10 cellular contexts compared by ENCODE assay signal in genomic region chr7:74256446-74257408, GRCh38. TPM values are rescaled to one million over a fixed set of nuclear protein-coding genes. Genes with fewer than 3 reads are reported as not detected.
DNase-seq lines count a peak whose midpoint lies in the region; ATAC-seq, FAIRE-seq and TF ChIP-seq lines count a peak whose summit lies in the region.
"Had no signal": no experiment of that assay in that cellular context is flagged by ENCODE, and none has a peak within 500 bp of the region (broad histone marks: within the 10 kb centered on the region; RNA-seq: fewer than 3 reads in every experiment).

No MANE protein-coding gene starts in this region.

- peak overlapping the region; percentile 58 for H3K27ac Mint-ChIP-seq in activated naive CD8-positive, alpha-beta T cell

- TF ChIP-seq CTCF in heart left ventricle (IDR thresholded peaks at IDR 0.05), result no peak
- TF ChIP-seq CTCF in tibial nerve (IDR thresholded peaks at IDR 0.05), result no peak

- DNase-seq in heart left ventricle (peak in 4 of 5 donors; percentile 28 to 55 (median 48)), Right ventricle myocardium superior (no peak), tibial nerve (ENCODE audit: low spot score in 2 of 2) (peak in 1 of 2 donors; percentile 61), urothelium cell line (ENCODE audit: low spot score) (no peak), NCI-H2081 (lab: John Stamatoyannopoulos, UW) (no peak)
- DNase-seq: NCI-H2171 had no signal

- H3K4me3 ChIP-seq in heart left ventricle (no peak overlapping the region), tibial nerve (no peak overlapping the region)

- peaks cover 3% of the 10 kb centered on the region for H3K36me3 Mint-ChIP-seq in activated naive CD8-positive, alpha-beta T cell

- H3K4me1 ChIP-seq in heart left ventricle, result peaks cover 0 to 38% (median 24%) of the 10 kb centered on the region in 12 donors
- H3K4me1 ChIP-seq in tibial nerve, result peaks cover 5 to 38% (median 12%) of the 10 kb centered on the region in 4 donors

- peak in 1 of 2 donors; percentile 6 for TF ChIP-seq EP300 in tibial nerve (IDR thresholded peaks at IDR 0.05)

- no peak for FAIRE-seq in urothelium cell line (lab: Jason Lieb, UNC)
- FAIRE-seq: keratinocyte had no signal

- TF ChIP-seq POLR2A in heart left ventricle (IDR thresholded peaks at IDR 0.05) (no peak), tibial nerve (IDR thresholded peaks at IDR 0.05) (no peak)

- no peak for ATAC-seq in heart left ventricle
- ATAC-seq in Right ventricle myocardium superior (ENCODE audit: poor library complexity), result no peak
- no peak for ATAC-seq in HG02610 (IDR thresholded peaks at IDR 0.05; ENCODE audit: unreplicated experiment)

- H3K27me3 ChIP-seq in heart left ventricle (no peaks in the 10 kb centered on the region), layer of hippocampus (ENCODE audit: control insufficient read depth, insufficient read depth, low read length) (no peaks in the 10 kb centered on the region), tibial nerve (no peaks in the 10 kb centered on the region)

- H3K4me3 Mint-ChIP-seq in activated naive CD8-positive, alpha-beta T cell, result peak overlapping the region; percentile 92

- H3K27ac ChIP-seq in heart left ventricle, result peak overlapping the region in 9 of 12 donors; percentile 3 to 98 (median 44)
- peak overlapping the region; percentile 49 for H3K27ac ChIP-seq in layer of hippocampus (ENCODE audit: low read depth, low read length)
- peak overlapping the region in 3 of 4 donors; percentile 9 to 97 (median 91) for H3K27ac ChIP-seq in tibial nerve

- H3K27me3 Mint-ChIP-seq in activated naive CD8-positive, alpha-beta T cell, result no peaks in the 10 kb centered on the region

- peaks cover 13% of the 10 kb centered on the region for H3K4me1 Mint-ChIP-seq in activated naive CD8-positive, alpha-beta T cell (ENCODE audit: low read depth)

- no peaks in the 10 kb centered on the region for H3K9me3 Mint-ChIP-seq in activated naive CD8-positive, alpha-beta T cell (ENCODE audit: low read depth)

- WGBS in heart left ventricle, 4 donors, result 76 to 82% (median 80%) methylated on average over 13 of the region's 13 CpGs
- WGBS in tibial nerve, 2 donors, result 71 to 76% methylated on average over 13 of the region's 13 CpGs

- H3K9me3 ChIP-seq in heart left ventricle (no peaks in the 10 kb centered on the region), tibial nerve (no peaks in the 10 kb centered on the region)

- intact Hi-C loops in heart left ventricle (cut with DNase I), result loop anchor here in 3 of 10 donors (5.0 to 10.0 kb wide), 2 partner anchors 36 to 138 kb away; no protein-coding TSS in a partner anchor
- intact Hi-C loops in Right ventricle myocardium superior (cut with DNase I), result no loop called here

- no peaks in the 10 kb centered on the region for H3K36me3 ChIP-seq in heart left ventricle
- no peaks in the 10 kb centered on the region for H3K36me3 ChIP-seq in tibial nerve

RNA-seq across cellular contexts. Expression of gene RFC2, which starts 2.5 kb away (rescaled TPM):
- total RNA-seq in heart left ventricle (10 to 100 TPM in 6 of 9 donors, 1 to 10 TPM in 3; 7.8 to 20.9 (median 12.2) TPM), Right ventricle myocardium superior (9.4 TPM), tibial nerve (10 to 100 TPM in 3 of 4 donors, 1 to 10 TPM in 1; 8.4 to 25.1 (median 14.1) TPM)
- polyA plus RNA-seq in heart left ventricle, result 10 to 100 TPM in 1 of 2 donors, 1 to 10 TPM in 1; 9.8 to 21.8 TPM

RNA-seq across cellular contexts. Expression of gene CLIP2, which starts 32.5 kb away (rescaled TPM):
- 10 to 100 TPM in 3 of 9 donors, 1 to 10 TPM in 6; 4.2 to 17.7 (median 9.0) TPM for total RNA-seq in heart left ventricle
- polyA plus RNA-seq in heart left ventricle, result 1 to 10 TPM; 5.9 to 9.6 TPM
- 6.6 TPM for total RNA-seq in Right ventricle myocardium superior
- total RNA-seq in tibial nerve, result 10 to 100 TPM; 42.0 to 48.3 (median 46.3) TPM

RNA-seq across cellular contexts. Expression of gene LAT2, which starts 46.9 kb away (rescaled TPM):
- total RNA-seq in heart left ventricle (10 to 100 TPM in 1 of 9 donors, 1 to 10 TPM in 8; 1.0 to 20.8 (median 1.5) TPM), Right ventricle myocardium superior (2.2 TPM), tibial nerve (10 to 100 TPM in 2 of 4 donors, 1 to 10 TPM in 2; 5.1 to 15.3 (median 8.9) TPM)
- 1 to 10 TPM; 1.7 to 2.9 TPM for polyA plus RNA-seq in heart left ventricle

Comparison
In these comparisons a context has a peak if more than half of its experiments do, and no peak if none do; other contexts are left out.
1. DNase-seq: peak in heart left ventricle (4 of 5); none in Right ventricle myocardium superior (single experiment), urothelium cell line (single experiment) and NCI-H2081 (0 of 2).
2. Peak in every context shown above with its lines, with median percentiles within 50 percentile points of each other: H3K27ac ChIP-seq.